22 cellular contexts compared by ENCODE assay signal in the genomic region with DNA sequence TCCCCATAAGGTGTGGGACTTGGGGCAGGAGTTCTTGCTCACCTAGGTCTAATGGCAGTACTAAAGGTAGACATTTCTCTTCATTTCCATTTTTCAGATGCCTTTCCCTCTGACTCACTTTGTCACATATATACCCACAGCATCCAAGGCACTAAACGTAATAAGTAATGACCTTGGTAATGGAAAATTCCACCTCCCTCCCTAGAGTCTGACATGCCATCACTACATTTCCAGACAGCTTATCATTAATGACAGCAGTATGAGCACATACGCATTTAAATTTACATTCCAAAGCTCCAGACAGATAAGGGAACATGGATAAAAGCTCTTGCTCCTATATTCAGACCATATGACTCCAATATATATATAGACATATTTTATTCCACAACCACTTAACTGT.
DNase-seq lines count a peak whose midpoint lies in the region; ATAC-seq and TF ChIP-seq lines count a peak whose summit lies in the region.
"Had no signal": no experiment of that assay in that cellular context is flagged by ENCODE, and none has a peak within 500 bp of the region (broad histone marks: within the 10 kb centered on the region; RNA-seq: fewer than 3 reads in every experiment).

No MANE protein-coding gene starts in this region.

- TF ChIP-seq CTCF in heart left ventricle (IDR thresholded peaks at IDR 0.05): no peak
- no peak for TF ChIP-seq CTCF in right atrium auricular region (IDR thresholded peaks at IDR 0.05)
- TF ChIP-seq CTCF in brain microvascular endothelial cell (IDR thresholded peaks at IDR 0.05; ENCODE audit: low read depth, low read length, missing control alignments): no peak
- TF ChIP-seq CTCF in smooth muscle cell (IDR thresholded peaks at IDR 0.05; ENCODE audit: borderline replicate concordance, insufficient read depth, poor library complexity, severe bottlenecking): no peak

- peak overlapping the region in 2 of 12 donors; percentile 11 to 40 for H3K27ac ChIP-seq in heart left ventricle
- no peak overlapping the region for H3K27ac ChIP-seq in right atrium auricular region
- no peak overlapping the region for H3K27ac ChIP-seq in brain microvascular endothelial cell
- peak overlapping the region; percentile 78 for H3K27ac ChIP-seq in smooth muscle cell (ENCODE audit: low read depth)

- peaks cover 9% of the 10 kb centered on the region for H3K27me3 Mint-ChIP-seq in activated CD4-positive, alpha-beta memory T cell treated with anti-CD3 and anti-CD28 coated beads for 36 hours

- no peaks in the 10 kb centered on the region for H3K9me3 Mint-ChIP-seq in activated CD4-positive, alpha-beta memory T cell treated with anti-CD3 and anti-CD28 coated beads for 36 hours
- H3K9me3 Mint-ChIP-seq: GM23338 had no signal

- 27 to 45% (median 36%) methylated on average over 2 of the region's 2 CpGs for WGBS in heart left ventricle, 4 donors
- 0% methylated on average over 2 of the region's 2 CpGs for WGBS in smooth muscle cell (ENCODE audit: low lambda C conversion rate)

- H2AFZ ChIP-seq in smooth muscle cell (ENCODE audit: low read depth): no peak overlapping the region
- H2AFZ ChIP-seq: GM23338 had no signal

- no peaks in the 10 kb centered on the region for H3K79me2 ChIP-seq in smooth muscle cell (ENCODE audit: low read depth)

- in situ Hi-C loops in brain microvascular endothelial cell (cut with HindIII; ENCODE audit: low pct_ligation_motif_present, low sequenced_read_pairs): no loop called here

- intact Hi-C loops in heart left ventricle (cut with DNase I): no loop called here
- intact Hi-C loops in activated CD4-positive, alpha-beta memory T cell treated with anti-CD3 and anti-CD28 coated beads for 36 hours (cut with micrococcal nuclease): no loop called here

- POLR2A ChIA-PET in activated CD4-positive, alpha-beta memory T cell treated with anti-CD3 and anti-CD28 coated beads for 36 hours (lab: Charles Lee): no interaction called here

- H3K36me3 Mint-ChIP-seq in activated CD4-positive, alpha-beta memory T cell treated with anti-CD3 and anti-CD28 coated beads for 36 hours: no peaks in the 10 kb centered on the region
- H3K36me3 Mint-ChIP-seq: CD4-positive, CD25-positive, alpha-beta regulatory T cell had no signal

- H3K9me3 ChIP-seq in heart left ventricle: peaks cover 0 to 4% (median 0%) of the 10 kb centered on the region in 12 donors
- no peaks in the 10 kb centered on the region for H3K9me3 ChIP-seq in right atrium auricular region
- no peaks in the 10 kb centered on the region for H3K9me3 ChIP-seq in smooth muscle cell (replicated peaks; ENCODE audit: low read depth)
- H3K9me3 ChIP-seq: BE2C had no signal

- ATAC-seq in heart left ventricle: peak in 3 of 4 donors; percentile 32 to 78 (median 57)
- no peak for ATAC-seq in GM21526 (IDR thresholded peaks at IDR 0.05; ENCODE audit: low FRiP score, unreplicated experiment)
- ATAC-seq: GM23338 had no signal

- H4K20me1 ChIP-seq in smooth muscle cell (ENCODE audit: low read depth): no peaks in the 10 kb centered on the region

- peak overlapping the region; percentile 39 for H3K4me2 ChIP-seq in smooth muscle cell
- H3K4me2 ChIP-seq: GM23338 had no signal

- DNase-seq in heart left ventricle: no peak
- no peak for DNase-seq in right atrium auricular region (ENCODE audit: low spot score)
- DNase-seq in brain microvascular endothelial cell: peak; percentile 57
- DNase-seq in glomerular visceral epithelial cell (ENCODE audit: extremely low spot score): peak; percentile 18
- no peak for DNase-seq in smooth muscle cell (lab: John Stamatoyannopoulos, UW; ENCODE audit: unreplicated experiment)
- no peak for DNase-seq in DMS53 (lab: John Stamatoyannopoulos, UW)
- no peak for DNase-seq in activated CD4-positive, alpha-beta memory T cell treated with anti-CD3 and anti-CD28 coated beads for 36 hours
- DNase-seq: 8988T; BE2C; CD4-positive, CD25-positive, alpha-beta regulatory T cell; COR-L47; DMS 273 treated with DMSO at 0.1 percent for 48 hours; GDM1; HCEC 1CT; NCI-H1105 treated with DMSO at 0.1 percent for 48 hours; NCI-H1694; NCI-H2081 treated with DMSO at 0.1 percent for 48 hours; NCI-H510A; NCI-H774; RPMI8226 had no signal

- H3K36me3 ChIP-seq in heart left ventricle (no peaks in the 10 kb centered on the region), right atrium auricular region (no peaks in the 10 kb centered on the region), brain microvascular endothelial cell (replicated peaks) (no peaks in the 10 kb centered on the region), smooth muscle cell (ENCODE audit: low read depth) (no peaks in the 10 kb centered on the region)
- H3K36me3 ChIP-seq: BE2C had no signal

- no peak overlapping the region for H3K27ac Mint-ChIP-seq in activated CD4-positive, alpha-beta memory T cell treated with anti-CD3 and anti-CD28 coated beads for 36 hours
- H3K27ac Mint-ChIP-seq: CD4-positive, CD25-positive, alpha-beta regulatory T cell; GM23338 had no signal

- no peaks in the 10 kb centered on the region for H3K4me1 Mint-ChIP-seq in activated CD4-positive, alpha-beta memory T cell treated with anti-CD3 and anti-CD28 coated beads for 36 hours (ENCODE audit: low read depth)
- H3K4me1 Mint-ChIP-seq: CD4-positive, CD25-positive, alpha-beta regulatory T cell; GM23338 had no signal

- H3K9ac ChIP-seq in smooth muscle cell (ENCODE audit: low read depth): peak overlapping the region; percentile 41

- CTCF ChIA-PET in activated CD4-positive, alpha-beta memory T cell treated with anti-CD3 and anti-CD28 coated beads for 36 hours (lab: Charles Lee): no interaction called here

- H3K4me1 ChIP-seq in heart left ventricle (peaks cover 0 to 14% (median 4%) of the 10 kb centered on the region in 12 donors), right atrium auricular region (no peaks in the 10 kb centered on the region), smooth muscle cell (ENCODE audit: low read depth) (no peaks in the 10 kb centered on the region)
- H3K4me1 ChIP-seq: BE2C had no signal

- H3K27me3 ChIP-seq in heart left ventricle (no peaks in the 10 kb centered on the region), right atrium auricular region (no peaks in the 10 kb centered on the region), brain microvascular endothelial cell (replicated peaks) (no peaks in the 10 kb centered on the region), smooth muscle cell (ENCODE audit: low read depth) (no peaks in the 10 kb centered on the region)
- H3K27me3 ChIP-seq: BE2C had no signal

- H3F3A ChIP-seq in smooth muscle cell (ENCODE audit: low read depth): no peaks in the 10 kb centered on the region

- TF ChIP-seq POLR2A in heart left ventricle (IDR thresholded peaks at IDR 0.05): no peak

- H3K4me3 ChIP-seq in heart left ventricle (no peak overlapping the region), right atrium auricular region (no peak overlapping the region), brain microvascular endothelial cell (ENCODE audit: low read depth, low read length) (no peak overlapping the region), smooth muscle cell (no peak overlapping the region)
- H3K4me3 ChIP-seq: GM23338 had no signal

- no peak overlapping the region for H3K4me3 Mint-ChIP-seq in activated CD4-positive, alpha-beta memory T cell treated with anti-CD3 and anti-CD28 coated beads for 36 hours
- H3K4me3 Mint-ChIP-seq: CD4-positive, CD25-positive, alpha-beta regulatory T cell; GM23338 had no signal

Comparison
In these comparisons a context has a peak if more than half of its experiments do, and no peak if none do; other contexts are left out.
1. DNase-seq: peak in brain microvascular endothelial cell (single experiment) and glomerular visceral epithelial cell (single experiment); none in heart left ventricle (0 of 5), right atrium auricular region (single experiment), smooth muscle cell (single experiment), DMS53 (single experiment) and activated CD4-positive, alpha-beta memory T cell treated with anti-CD3 and anti-CD28 coated beads for 36 hours (single experiment).